Comparison of ENCODE assay signal across 10 cellular contexts in the genomic region with DNA sequence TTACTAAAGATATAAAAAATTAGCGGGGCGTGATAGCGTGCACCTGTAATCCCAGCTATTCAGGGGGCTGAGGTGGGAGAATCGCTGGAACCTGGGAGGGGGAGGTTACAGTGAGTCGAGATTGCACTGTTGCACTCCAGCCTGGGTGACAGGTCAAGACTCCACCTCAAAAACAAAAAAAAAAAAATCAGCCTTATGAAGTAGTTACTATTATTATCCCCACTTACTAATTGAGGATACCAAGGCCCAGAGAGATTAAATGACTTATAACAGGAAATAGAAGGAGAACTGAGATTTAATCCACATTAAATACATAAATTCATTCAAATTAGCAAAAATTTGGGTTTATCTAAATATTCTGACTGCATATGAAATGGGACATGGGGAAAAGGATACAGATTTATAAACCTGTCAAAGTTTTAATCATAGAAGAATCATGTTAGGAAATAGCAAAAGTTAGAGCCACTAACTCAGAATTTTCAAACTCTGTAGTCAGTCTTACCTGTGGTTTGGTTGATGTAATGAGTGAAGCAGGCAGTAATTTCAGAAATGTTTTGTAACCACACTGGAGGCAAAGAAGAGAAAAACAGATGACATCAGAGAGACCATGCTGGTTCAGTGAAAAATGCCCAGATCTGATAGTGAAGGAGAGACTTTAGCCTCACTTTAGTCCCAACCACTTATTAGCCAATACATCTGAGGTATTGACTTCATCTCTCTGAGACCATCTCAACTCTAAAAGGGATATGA. TPM values are rescaled to one million over a fixed set of nuclear protein-coding genes. Genes with fewer than 3 reads are reported as not detected.
DNase-seq lines count a peak whose midpoint lies in the region; ATAC-seq and TF ChIP-seq lines count a peak whose summit lies in the region.
"Had no signal": no experiment of that assay in that cellular context is flagged by ENCODE, and none has a peak within 500 bp of the region (broad histone marks: within the 10 kb centered on the region; RNA-seq: fewer than 3 reads in every experiment).

No MANE protein-coding gene starts in this region.

- H3K27me3 Mint-ChIP-seq in activated T-helper 1 cell treated with anti-CD3 and anti-CD28 coated beads, Interleukin-12 subunit alpha, Interleukin-12 subunit beta, Interleukin-2, Interleukin-4 antibody, amounts not matched to agents 30 ng/mL and 10 ng/mL and 1 ng/mL, durations not matched to agents 14 hours and 24 hours and 36 hours (ENCODE audit: insufficient read depth), result no peaks in the 10 kb centered on the region

- in situ Hi-C loops in GM13977 (cut with MboI; ENCODE audit: low pct_unique_long_range_greater_than_20kb, low sequenced_read_pairs, unreplicated experiment), result no loop called here

- no peak for TF ChIP-seq CTCF in GM13977 (IDR thresholded peaks at IDR 0.05; ENCODE audit: extremely low read depth, insufficient read depth, missing control alignments)

- DNase-seq in AG08395 (ENCODE audit: low spot score) (peak; percentile 47), GM04504 (ENCODE audit: low read depth) (peak; percentile 18), iris pigment epithelial cell (ENCODE audit: low read depth) (peak; percentile 88), GM13977 (ENCODE audit: low spot score) (no peak), SK-N-DZ (ENCODE audit: low spot score) (no peak), cerebellar nuclear complex (lab: John Stamatoyannopoulos, UW) (no peak)
- DNase-seq in activated T-helper 1 cell treated with anti-CD3 and anti-CD28 coated beads, Interleukin-12 subunit alpha, Interleukin-12 subunit beta, Interleukin-2, Interleukin-4 antibody, amounts not matched to agents 30 ng/mL and 10 ng/mL and 1 ng/mL, durations not matched to agents 14 hours and 24 hours and 36 hours (ENCODE audit: low spot score), result peak; percentile 12
- DNase-seq: GDM1 had no signal

- no peak for ATAC-seq in GM21737 (IDR thresholded peaks at IDR 0.05; ENCODE audit: unreplicated experiment)
- ATAC-seq: esophagus mucosa had no signal

- H3K9me3 Mint-ChIP-seq in activated T-helper 1 cell treated with anti-CD3 and anti-CD28 coated beads, Interleukin-12 subunit alpha, Interleukin-12 subunit beta, Interleukin-2, Interleukin-4 antibody, amounts not matched to agents 30 ng/mL and 10 ng/mL and 1 ng/mL, durations not matched to agents 14 hours and 24 hours and 36 hours, result peaks cover 13% of the 10 kb centered on the region

- intact Hi-C loops in activated T-helper 1 cell treated with anti-CD3 and anti-CD28 coated beads, Interleukin-12 subunit alpha, Interleukin-12 subunit beta, Interleukin-2, Interleukin-4 antibody, amounts not matched to agents 30 ng/mL and 10 ng/mL and 1 ng/mL, durations not matched to agents 14 hours and 24 hours and 36 hours (cut with micrococcal nuclease), result loop anchor here (1.0 to 2.0 kb wide), 3 partner anchors 25 to 75 kb away; a partner anchor contains a TSS

- H3K4me3 Mint-ChIP-seq in activated T-helper 1 cell treated with anti-CD3 and anti-CD28 coated beads, Interleukin-12 subunit alpha, Interleukin-12 subunit beta, Interleukin-2, Interleukin-4 antibody, amounts not matched to agents 30 ng/mL and 10 ng/mL and 1 ng/mL, durations not matched to agents 14 hours and 24 hours and 36 hours, result peak overlapping the region; percentile 50

- peaks cover 12% of the 10 kb centered on the region for H3K4me1 Mint-ChIP-seq in activated T-helper 1 cell treated with anti-CD3 and anti-CD28 coated beads, Interleukin-12 subunit alpha, Interleukin-12 subunit beta, Interleukin-2, Interleukin-4 antibody, amounts not matched to agents 30 ng/mL and 10 ng/mL and 1 ng/mL, durations not matched to agents 14 hours and 24 hours and 36 hours (ENCODE audit: low read depth)

- peaks cover 3% of the 10 kb centered on the region for H3K36me3 Mint-ChIP-seq in activated T-helper 1 cell treated with anti-CD3 and anti-CD28 coated beads, Interleukin-12 subunit alpha, Interleukin-12 subunit beta, Interleukin-2, Interleukin-4 antibody, amounts not matched to agents 30 ng/mL and 10 ng/mL and 1 ng/mL, durations not matched to agents 14 hours and 24 hours and 36 hours (ENCODE audit: low read depth)

- peak overlapping the region; percentile 61 for H3K27ac Mint-ChIP-seq in activated T-helper 1 cell treated with anti-CD3 and anti-CD28 coated beads, Interleukin-12 subunit alpha, Interleukin-12 subunit beta, Interleukin-2, Interleukin-4 antibody, amounts not matched to agents 30 ng/mL and 10 ng/mL and 1 ng/mL, durations not matched to agents 14 hours and 24 hours and 36 hours

RNA-seq across cellular contexts. Expression of a gene that starts 25.0 kb away (rescaled TPM):
- 38.2 and 46.3 TPM in 2 replicates for total RNA-seq in activated T-helper 1 cell treated with anti-CD3 and anti-CD28 coated beads, Interleukin-12 subunit alpha, Interleukin-12 subunit beta, Interleukin-2, Interleukin-4 antibody, amounts not matched to agents 30 ng/mL and 10 ng/mL and 1 ng/mL, durations not matched to agents 14 hours and 24 hours and 36 hours
- 22.6 and 26.1 TPM in 2 replicates for polyA plus RNA-seq in SK-N-DZ (2014; cell fraction: cytosol; rRNA removed)
- 22.9 and 24.5 TPM in 2 replicates for polyA plus RNA-seq in SK-N-DZ (2014; cell fraction: nucleus; rRNA removed)

Comparison
In these comparisons a context has a peak if more than half of its experiments do, and no peak if none do; other contexts are left out.
1. DNase-seq: peak in AG08395 (single experiment), GM04504 (single experiment), activated T-helper 1 cell treated with anti-CD3 and anti-CD28 coated beads, Interleukin-12 subunit alpha, Interleukin-12 subunit beta, Interleukin-2, Interleukin-4 antibody, amounts not matched to agents 30 ng/mL and 10 ng/mL and 1 ng/mL, durations not matched to agents 14 hours and 24 hours and 36 hours (single experiment) and iris pigment epithelial cell (single experiment); none in GM13977 (single experiment), SK-N-DZ (single experiment) and cerebellar nuclear complex (0 of 2).